In the genomic region with DNA sequence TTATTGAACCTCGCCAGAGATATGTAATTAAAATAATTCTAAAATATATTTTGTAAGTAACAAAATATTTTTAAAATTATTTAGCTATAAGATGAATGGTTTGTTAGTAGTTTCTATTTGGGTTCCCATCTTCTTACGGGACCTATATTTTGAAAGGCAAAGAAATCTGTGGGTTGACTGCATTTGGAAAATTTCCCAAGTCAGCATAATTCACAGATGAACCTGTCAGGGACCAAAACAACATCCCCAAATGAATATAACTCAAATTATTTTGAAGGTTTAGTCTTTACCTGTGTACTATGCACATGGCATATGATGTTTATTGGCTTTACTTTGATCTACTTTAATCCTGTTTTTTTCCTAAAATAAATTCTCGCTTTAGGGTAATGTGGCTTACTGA, we compare ENCODE assay signal across 34 cellular contexts.
"Had no signal": no experiment of that assay in that cellular context is flagged by ENCODE, and none has a peak within 500 bp of the region (broad histone marks: within the 10 kb centered on the region; RNA-seq: fewer than 3 reads in every experiment).

No MANE protein-coding gene starts in this region.

- H3K9me3 ChIP-seq: adrenal gland, body of pancreas, breast epithelium had no signal

- DNase-seq: activated B cell treated with CpG ODN at 0.5 μM for 24 hours; activated CD4-positive, alpha-beta memory T cell treated with anti-CD3 and anti-CD28 coated beads for 36 hours; activated CD4-positive, alpha-beta T cell treated with anti-CD3 and anti-CD28 coated beads for 4 hours; activated CD4-positive, alpha-beta T cell treated with anti-CD3 and anti-CD28 coated beads, Interleukin-2, amount 10 ng/mL, durations not matched to agents 24 days and 14 days; activated CD4-positive, alpha-beta T cell treated with anti-CD3 and anti-CD28 coated beads, Interleukin-2, amount 50 U/mL, for 1 hour; activated CD4-positive, alpha-beta T cell treated with anti-CD3 and anti-CD28 coated beads, Interleukin-2, amount 50 U/mL, for 4 hours; activated CD4-positive, CD25-positive, alpha-beta regulatory T cell treated with anti-CD3 and anti-CD28 coated beads, Interleukin-2, amount 50 U/mL, for 72 hours; activated CD8-positive, alpha-beta memory T cell treated with anti-CD3 and anti-CD28 coated beads, Interleukin-2, amount 50 U/mL, for 4 hours; activated CD8-positive, alpha-beta T cell treated with anti-CD3 and anti-CD28 coated beads for 36 hours; activated effector memory CD4-positive, alpha-beta T cell treated with anti-CD3 and anti-CD28 coated beads, Interleukin-2, amount 50 U/mL, for 16 hours; activated gamma-delta T cell treated with Interleukin-2 at 50 U/mL for 16 hours; activated naive CD4-positive, alpha-beta T cell; activated naive CD4-positive, alpha-beta T cell treated with anti-CD3 and anti-CD28 coated beads for 36 hours; activated naive CD4-positive, alpha-beta T cell treated with anti-CD3 and anti-CD28 coated beads, Interleukin-2, amount 50 U/mL, for 16 hours; activated naive CD8-positive, alpha-beta T cell treated with anti-CD3 and anti-CD28 coated beads for 36 hours; activated T-cell treated with anti-CD3 and anti-CD28 coated beads for 4 hours; activated T-cell treated with anti-CD3 and anti-CD28 coated beads, Interleukin-2, amount 50 U/mL, for 1 hour; activated T-cell treated with anti-CD3 and anti-CD28 coated beads, Interleukin-2, amount 50 U/mL, for 4 hours; activated T-cell treated with anti-CD3 and anti-CD28 coated beads, Interleukin-2, amount 50 U/mL, for 72 hours; adrenal gland; amniotic stem cell; aorta; body of pancreas; brain microvascular endothelial cell; central memory CD4-positive, alpha-beta T cell; T-helper 2 cell; T-helper 9 cell had no signal

- ATAC-seq: activated CD8-positive, alpha-beta T cell treated with anti-CD3 and anti-CD28 coated beads for 36 hours; activated naive CD4-positive, alpha-beta T cell treated with anti-CD3 and anti-CD28 coated beads, Interleukin-2, amount 50 U/mL, for 72 hours; activated T-cell treated with anti-CD3 and anti-CD28 coated beads, Interleukin-2, amount 50 U/mL, for 4 hours; activated T-cell treated with anti-CD3 and anti-CD28 coated beads, Interleukin-2, amount 50 U/mL, for 72 hours; activated T-helper 17 cell treated with anti-CD3 and anti-CD28 coated beads, Interleukin-2, amount 50 U/mL, for 72 hours; body of pancreas had no signal

- H3K27me3 ChIP-seq: adrenal gland, body of pancreas, brain microvascular endothelial cell, breast epithelium had no signal

- H3K27ac ChIP-seq: adrenal gland, body of pancreas, brain microvascular endothelial cell, breast epithelium, VCaP had no signal

- FAIRE-seq: astrocyte, colon, TTC549 had no signal

- H3K4me3 ChIP-seq: adrenal gland, body of pancreas, breast epithelium had no signal

- H3K4me1 ChIP-seq: adrenal gland, body of pancreas, breast epithelium had no signal

- H3K36me3 ChIP-seq: adrenal gland, brain microvascular endothelial cell, breast epithelium had no signal
